Comparison of ENCODE assay signal across 31 cellular contexts in genomic region chr9:18539203-18539602, GRCh38.
"Had no signal": no experiment of that assay in that cellular context is flagged by ENCODE, and none has a peak within 500 bp of the region (broad histone marks: within the 10 kb centered on the region; RNA-seq: fewer than 3 reads in every experiment).

No MANE protein-coding gene starts in this region.

- H3K4me3 Mint-ChIP-seq: activated B cell treated with CpG ODN at 0.5 μM for 24 hours; activated CD8-positive, alpha-beta T cell treated with anti-CD3 and anti-CD28 coated beads for 36 hours; activated naive CD8-positive, alpha-beta T cell; activated T-cell treated with anti-CD3 and anti-CD28 coated beads, Interleukin-2, amount 50 U/mL, for 4 hours; activated T-helper 17 cell treated with anti-CD3 and anti-CD28 coated beads, Interleukin-2, amount 50 U/mL, for 72 hours; central memory CD8-positive, alpha-beta T cell; dendritic cell treated with granulocyte-macrophage colony-stimulating factor and Interleukin-4, amounts not matched to agents 40 ng/mL and 50 ng/mL, for 4 days; endodermal cell; T-helper 17 cell; T-helper 2 cell treated with Interferon-gamma antibody and Interleukin-4, amounts not matched to agents 5 μg/mL and 100 μg/mL, for 36 hours had no signal

- H3K27ac Mint-ChIP-seq: activated B cell treated with CpG ODN at 0.5 μM for 24 hours; activated CD8-positive, alpha-beta T cell treated with anti-CD3 and anti-CD28 coated beads for 36 hours; activated naive CD8-positive, alpha-beta T cell; activated T-helper 17 cell treated with anti-CD3 and anti-CD28 coated beads, Interleukin-2, amount 50 U/mL, for 72 hours; dendritic cell treated with granulocyte-macrophage colony-stimulating factor and Interleukin-4, amounts not matched to agents 40 ng/mL and 50 ng/mL, for 4 days; endodermal cell; T-helper 17 cell; T-helper 2 cell treated with Interferon-gamma antibody and Interleukin-4, amounts not matched to agents 5 μg/mL and 100 μg/mL, for 36 hours had no signal

- H3K4me3 ChIP-seq: body of pancreas, coronary artery, dorsolateral prefrontal cortex had no signal

- H3K27me3 Mint-ChIP-seq: activated B cell treated with CpG ODN at 0.5 μM for 24 hours; activated CD8-positive, alpha-beta T cell treated with anti-CD3 and anti-CD28 coated beads for 36 hours; central memory CD8-positive, alpha-beta T cell; dendritic cell treated with granulocyte-macrophage colony-stimulating factor and Interleukin-4, amounts not matched to agents 40 ng/mL and 50 ng/mL, for 4 days; T-helper 17 cell had no signal

- H3K27ac ChIP-seq: body of pancreas, coronary artery, dorsolateral prefrontal cortex, WERI-Rb-1 had no signal

- DNase-seq: activated B cell treated with CpG ODN at 0.5 μM for 24 hours; activated CD4-positive, alpha-beta T cell treated with anti-CD3 and anti-CD28 coated beads for 48 hours; activated CD4-positive, alpha-beta T cell treated with anti-CD3 and anti-CD28 coated beads, Interleukin-2, amount 50 U/mL, for 1 hour; activated CD4-positive, alpha-beta T cell treated with anti-CD3 and anti-CD28 coated beads, Interleukin-2, amount 50 U/mL, for 48 hours; activated CD8-positive, alpha-beta memory T cell treated with anti-CD3 and anti-CD28 coated beads for 24 hours; activated CD8-positive, alpha-beta T cell treated with anti-CD3 and anti-CD28 coated beads for 36 hours; activated effector memory CD4-positive, alpha-beta T cell treated with Interleukin-2 at 50 U/mL for 16 hours; activated gamma-delta T cell treated with Interleukin-2 at 50 U/mL for 16 hours; activated naive CD4-positive, alpha-beta T cell treated with anti-CD3 and anti-CD28 coated beads, Interleukin-2, amount 50 U/mL, for 16 hours; activated naive CD4-positive, alpha-beta T cell treated with Interleukin-2 at 50 U/mL for 16 hours; activated T-cell treated with anti-CD3 and anti-CD28 coated beads, Interleukin-2, amount 50 U/mL, for 4 hours; amniotic stem cell; anterior cingulate cortex; body of pancreas; dorsolateral prefrontal cortex; effector memory CD4-positive, alpha-beta T cell; endodermal cell; foreskin fibroblast; head of caudate nucleus; T-helper 17 cell; T1000; WERI-Rb-1 had no signal

- H3K4me1 ChIP-seq: body of pancreas had no signal

- ATAC-seq: activated CD4-positive, CD25-positive, alpha-beta regulatory T cell treated with anti-CD3 and anti-CD28 coated beads, Interleukin-2, amount 50 U/mL, for 24 hours; activated CD8-positive, alpha-beta T cell treated with anti-CD3 and anti-CD28 coated beads for 36 hours; activated T-cell treated with anti-CD3 and anti-CD28 coated beads, Interleukin-2, amount 50 U/mL, for 4 hours; activated T-helper 17 cell treated with anti-CD3 and anti-CD28 coated beads, Interleukin-2, amount 50 U/mL, for 72 hours; body of pancreas; esophagus mucosa; T-helper 17 cell had no signal

- FAIRE-seq: frontal cortex had no signal

- H3K4me1 Mint-ChIP-seq: activated B cell treated with CpG ODN at 0.5 μM for 24 hours; activated T-helper 17 cell treated with anti-CD3 and anti-CD28 coated beads, Interleukin-2, amount 50 U/mL, for 72 hours; central memory CD8-positive, alpha-beta T cell; endodermal cell; T-helper 17 cell had no signal

- H3K36me3 ChIP-seq: WERI-Rb-1 had no signal

- H3K27me3 ChIP-seq: body of pancreas, dorsolateral prefrontal cortex had no signal
